In genomic region chr13:25607096-25607495, GRCh38 we compare ENCODE assay signal across 20 cellular contexts.
A peak's percentile ranks its signal among the peaks of the same experiment; 100 is the strongest.
DNase-seq lines count a peak whose midpoint lies in the region; ATAC-seq, FAIRE-seq and TF ChIP-seq lines count a peak whose summit lies in the region.
"Had no signal": no experiment of that assay in that cellular context is flagged by ENCODE, and none has a peak within 500 bp of the region (broad histone marks: within the 10 kb centered on the region; RNA-seq: fewer than 3 reads in every experiment).

No MANE protein-coding gene starts in this region.

- 7% methylated on average over 7 of the region's 7 CpGs for WGBS in HepG2 (ENCODE audit: low lambda C conversion rate)
- 29% methylated on average over 4 of the region's 7 CpGs for WGBS in right lobe of liver (ENCODE audit: insufficient coverage, low coverage, low lambda C conversion rate, missing lambda C conversion rate)

- BruUV-seq in HepG2 (replicated peaks; lab: Mats Ljungman, UMichigan), result no TSS peak

- POLR2A ChIA-PET in HepG2 (lab: Yijun Ruan, JAX), result no interaction called here

- TF ChIP-seq EP300 in HepG2 (IDR thresholded peaks at IDR 0.05; ENCODE audit: low read depth in 2 of 2, low read length in 2 of 2) (no peak), HepG2 (CRISPR knock-in tag; IDR thresholded peaks at IDR 0.05; ENCODE audit: borderline replicate concordance) (no peak)

- H3K4me1 ChIP-seq in HepG2 (ENCODE audit: insufficient read depth, low read length), result no peaks in the 10 kb centered on the region
- no peaks in the 10 kb centered on the region for H3K4me1 ChIP-seq in right lobe of liver
- H3K4me1 ChIP-seq: A549; BLaER1 treated with 17β-estradiol and CSF1 and Interleukin-3, amounts not matched to agents 10 nM and 100 nM; Caco-2 had no signal

- no peak overlapping the region for H3K4me2 ChIP-seq in HepG2 (ENCODE audit: low read depth, low read length)
- H3K4me2 ChIP-seq: A549; BLaER1 treated with 17β-estradiol and CSF1 and Interleukin-3, amounts not matched to agents 10 nM and 100 nM had no signal

- H3K4me3 ChIP-seq in HepG2 (replicated peaks in 1 of 3; ENCODE audit: insufficient read depth in 1 of 3, low read depth in 2 of 3, low read length in 3 of 3) (no peak overlapping the region), right lobe of liver (no peak overlapping the region)
- H3K4me3 ChIP-seq: A549; BLaER1 treated with 17β-estradiol and CSF1 and Interleukin-3, amounts not matched to agents 10 nM and 100 nM had no signal

- in situ Hi-C loops in HepG2 (cut with HindIII; ENCODE audit: extremely low pct_ligation_motif_present, low pct_unique_long_range_greater_than_20kb), result no loop called here

- no peak for TF ChIP-seq RAD21 in HepG2 (CRISPR knock-in tag; IDR thresholded peaks at IDR 0.05)

- H3K9me3 ChIP-seq in HepG2 (ENCODE audit: low read length) (no peaks in the 10 kb centered on the region; the same call in 1 of the 2 replicates), right lobe of liver (peaks cover 0 to 3% (median 0%) of the 10 kb centered on the region in 4 donors)
- H3K9me3 ChIP-seq: A549 had no signal

- FAIRE-seq in HepG2 (lab: Jason Lieb, UNC), result no peak
- FAIRE-seq: A549, D721Med, G401.6, GM12892, GM18507 had no signal

- no peak overlapping the region for H2AFZ ChIP-seq in HepG2 (ENCODE audit: low read length)

- no peak for TF ChIP-seq POLR2A in HepG2 (IDR thresholded peaks at IDR 0.05; ENCODE audit: insufficient read depth in 1 of 2, low read depth in 2 of 2, low read length in 2 of 2)
- no peak for TF ChIP-seq POLR2A in right lobe of liver (IDR thresholded peaks at IDR 0.05)

- ATAC-seq in HepG2 (no peak), right lobe of liver (no peak)
- ATAC-seq: A549; CD8-positive, alpha-beta T cell had no signal

- H3K27me3 ChIP-seq in HepG2 (ENCODE audit: control insufficient read depth in 1 of 2, insufficient read depth in 2 of 2, low read length in 2 of 2), result no peaks in the 10 kb centered on the region
- H3K27me3 ChIP-seq in right lobe of liver, result no peaks in the 10 kb centered on the region
- H3K27me3 ChIP-seq: BLaER1 treated with 17β-estradiol and CSF1 and Interleukin-3, amounts not matched to agents 10 nM and 100 nM had no signal

- no peaks in the 10 kb centered on the region for H4K20me1 ChIP-seq in HepG2 (ENCODE audit: insufficient read depth, low read length)
- H4K20me1 ChIP-seq: BLaER1 treated with 17β-estradiol and CSF1 and Interleukin-3, amounts not matched to agents 10 nM and 100 nM had no signal

- no peak overlapping the region for H3K9ac ChIP-seq in HepG2 (ENCODE audit: insufficient read depth, low read depth, low read length)
- H3K9ac ChIP-seq: BLaER1 treated with 17β-estradiol and CSF1 and Interleukin-3, amounts not matched to agents 10 nM and 100 nM had no signal

- H3K27ac ChIP-seq in HepG2 (ENCODE audit: extremely low read length, insufficient read depth, low read length), result no peak overlapping the region
- H3K27ac ChIP-seq in right lobe of liver, result no peak overlapping the region
- H3K27ac ChIP-seq: 22Rv1; A549; BLaER1 treated with 17β-estradiol and CSF1 and Interleukin-3, amounts not matched to agents 10 nM and 100 nM; C4-2B had no signal

- DNase-seq in DMS 273 (lab: John Stamatoyannopoulos, UW; ENCODE audit: unreplicated experiment) (peak; percentile 17), DMS 273 treated with DMSO at 0.1 percent for 48 hours (lab: John Stamatoyannopoulos, UW) (no peak), HepG2 (ENCODE audit: low spot score) (no peak), right lobe of liver (no peak), HUDEP-2 (lab: John Stamatoyannopoulos, UW; ENCODE audit: unreplicated experiment in 76 of 76) (no peak)
- DNase-seq: AML-193; Caco-2; Calu3; CD4-positive, alpha-beta T cell; CD8-positive, alpha-beta T cell; DMS79 treated with DMSO at 0.1 percent for 48 hours; GF-D8 had no signal

- TF ChIP-seq CTCF in HepG2 (CRISPR knock-in tag; IDR thresholded peaks at IDR 0.05) (no peak), right lobe of liver (IDR thresholded peaks at IDR 0.05) (no peak)

- intact Hi-C loops in HepG2 (cut with micrococcal nuclease; ENCODE audit: unreplicated experiment) (no loop called here), right lobe of liver (cut with DNase I) (no loop called here)

- CTCF ChIA-PET in HepG2 (lab: Yijun Ruan, JAX; ENCODE audit: low intra/inter-chr PET ratio, low total read pairs), result no interaction called here

- H3K79me2 ChIP-seq in HepG2 (ENCODE audit: insufficient read depth, low read length), result no peaks in the 10 kb centered on the region

- H3K36me3 ChIP-seq in HepG2 (replicated peaks in 1 of 2; ENCODE audit: control insufficient read depth in 1 of 2, insufficient read depth in 2 of 2, low read length in 2 of 2) (no peaks in the 10 kb centered on the region), right lobe of liver (no peaks in the 10 kb centered on the region)
- H3K36me3 ChIP-seq: BLaER1 treated with 17β-estradiol and CSF1 and Interleukin-3, amounts not matched to agents 10 nM and 100 nM had no signal

TF ChIP-seq in HepG2, 621 proteins besides CTCF, POLR2A, EP300 and RAD21 (continues in another document):
- TF ChIP-seq TAF15 (IDR thresholded peaks at IDR 0.05; ENCODE audit: low read depth, low read length, poor library complexity, severe bottlenecking) (no peak), TFAP4 (IDR thresholded peaks at IDR 0.05; ENCODE audit: borderline replicate concordance, low read depth) (no peak), ZNF451 (CRISPR knock-in tag; IDR thresholded peaks at IDR 0.05) (no peak), ZBTB40 (IDR thresholded peaks at IDR 0.05) (no peak), ZBTB40 (CRISPR knock-in tag; IDR thresholded peaks at IDR 0.05) (peak; percentile 70; the same call in 1 of the 2 replicates)
